Comparison of ENCODE assay signal across 1 cellular context in the genomic region with DNA sequence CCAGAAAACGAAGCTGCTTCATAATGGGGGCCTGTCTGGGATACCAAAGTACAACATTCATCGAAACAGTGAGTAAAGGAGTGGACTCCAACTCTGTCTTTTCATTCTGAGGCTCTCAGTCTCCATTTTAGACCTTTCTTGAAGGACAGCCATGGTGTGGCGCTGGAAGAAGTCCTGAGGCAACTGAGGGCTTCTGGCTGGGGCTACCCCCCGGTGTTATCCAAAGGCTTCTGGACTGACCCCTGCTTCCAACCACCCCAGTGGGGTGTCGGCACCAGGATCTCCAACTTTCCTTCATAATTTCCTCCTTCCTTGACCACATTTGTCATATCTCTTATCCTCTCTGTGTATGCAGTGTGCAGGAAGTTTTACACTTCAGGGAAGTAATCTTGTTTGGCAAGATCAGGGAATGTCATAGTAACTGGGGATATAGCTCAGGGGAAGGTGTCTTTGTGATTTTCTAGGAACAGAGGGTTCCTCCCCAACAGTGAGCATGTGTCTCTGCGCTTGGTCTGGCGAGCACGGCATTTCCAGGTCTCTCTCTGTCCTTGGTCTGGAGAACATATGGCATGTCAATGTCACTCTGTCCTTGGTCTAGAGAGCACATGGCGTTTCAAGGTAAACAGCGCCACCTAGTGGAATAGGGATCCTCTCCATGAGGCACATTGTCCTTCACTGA.
TF ChIP-seq lines count a peak whose summit lies in the region.

No MANE protein-coding gene starts in this region.

TF ChIP-seq in HepG2, 621 proteins besides CTCF, POLR2A, EP300 and RAD21 (continued from another document and continues in another):
- TF ChIP-seq, protein P1, sequence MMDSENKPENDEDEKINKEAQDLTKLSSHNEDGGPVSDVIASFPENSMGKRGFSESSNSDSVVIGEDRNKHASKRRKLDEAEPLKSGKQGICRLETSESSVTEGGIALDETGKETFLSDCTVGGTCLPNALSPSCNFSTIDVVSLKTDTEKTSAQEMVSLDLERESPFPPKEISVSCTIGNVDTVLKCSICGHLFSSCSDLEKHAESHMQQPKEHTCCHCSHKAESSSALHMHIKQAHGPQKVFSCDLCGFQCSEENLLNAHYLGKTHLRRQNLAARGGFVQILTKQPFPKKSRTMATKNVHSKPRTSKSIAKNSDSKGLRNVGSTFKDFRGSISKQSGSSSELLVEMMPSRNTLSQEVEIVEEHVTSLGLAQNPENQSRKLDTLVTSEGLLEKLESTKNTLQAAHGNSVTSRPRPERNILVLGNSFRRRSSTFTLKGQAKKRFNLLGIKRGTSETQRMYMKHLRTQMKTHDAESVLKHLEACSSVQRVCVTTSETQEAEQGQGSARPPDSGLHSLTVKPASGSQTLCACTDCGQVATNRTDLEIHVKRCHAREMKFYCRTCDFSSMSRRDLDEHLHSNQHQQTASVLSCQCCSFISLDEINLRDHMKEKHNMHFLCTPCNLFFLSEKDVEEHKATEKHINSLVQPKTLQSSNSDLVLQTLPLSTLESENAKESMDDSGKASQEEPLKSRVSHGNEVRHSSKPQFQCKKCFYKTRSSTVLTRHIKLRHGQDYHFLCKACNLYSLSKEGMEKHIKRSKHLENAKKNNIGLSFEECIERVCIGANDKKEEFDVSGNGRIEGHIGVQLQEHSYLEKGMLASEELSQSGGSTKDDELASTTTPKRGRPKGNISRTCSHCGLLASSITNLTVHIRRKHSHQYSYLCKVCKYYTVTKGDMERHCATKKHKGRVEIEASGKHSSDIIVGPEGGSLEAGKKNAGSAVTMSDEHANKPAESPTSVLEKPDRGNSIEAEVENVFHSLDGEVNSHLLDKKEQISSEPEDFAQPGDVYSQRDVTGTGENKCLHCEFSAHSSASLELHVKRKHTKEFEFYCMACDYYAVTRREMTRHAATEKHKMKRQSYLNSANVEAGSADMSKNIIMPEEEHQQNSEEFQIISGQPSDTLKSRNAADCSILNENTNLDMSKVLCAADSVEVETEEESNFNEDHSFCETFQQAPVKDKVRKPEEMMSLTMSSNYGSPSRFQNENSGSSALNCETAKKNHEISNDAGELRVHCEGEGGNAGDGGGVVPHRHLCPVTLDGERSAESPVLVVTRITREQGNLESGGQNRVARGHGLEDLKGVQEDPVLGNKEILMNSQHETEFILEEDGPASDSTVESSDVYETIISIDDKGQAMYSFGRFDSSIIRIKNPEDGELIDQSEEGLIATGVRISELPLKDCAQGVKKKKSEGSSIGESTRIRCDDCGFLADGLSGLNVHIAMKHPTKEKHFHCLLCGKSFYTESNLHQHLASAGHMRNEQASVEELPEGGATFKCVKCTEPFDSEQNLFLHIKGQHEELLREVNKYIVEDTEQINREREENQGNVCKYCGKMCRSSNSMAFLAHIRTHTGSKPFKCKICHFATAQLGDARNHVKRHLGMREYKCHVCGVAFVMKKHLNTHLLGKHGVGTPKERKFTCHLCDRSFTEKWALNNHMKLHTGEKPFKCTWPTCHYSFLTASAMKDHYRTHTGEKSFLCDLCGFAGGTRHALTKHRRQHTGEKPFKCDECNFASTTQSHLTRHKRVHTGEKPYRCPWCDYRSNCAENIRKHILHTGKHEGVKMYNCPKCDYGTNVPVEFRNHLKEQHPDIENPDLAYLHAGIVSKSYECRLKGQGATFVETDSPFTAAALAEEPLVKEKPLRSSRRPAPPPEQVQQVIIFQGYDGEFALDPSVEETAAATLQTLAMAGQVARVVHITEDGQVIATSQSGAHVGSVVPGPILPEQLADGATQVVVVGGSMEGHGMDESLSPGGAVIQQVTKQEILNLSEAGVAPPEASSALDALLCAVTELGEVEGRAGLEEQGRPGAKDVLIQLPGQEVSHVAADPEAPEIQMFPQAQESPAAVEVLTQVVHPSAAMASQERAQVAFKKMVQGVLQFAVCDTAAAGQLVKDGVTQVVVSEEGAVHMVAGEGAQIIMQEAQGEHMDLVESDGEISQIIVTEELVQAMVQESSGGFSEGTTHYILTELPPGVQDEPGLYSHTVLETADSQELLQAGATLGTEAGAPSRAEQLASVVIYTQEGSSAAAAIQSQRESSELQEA (CRISPR knock-in tag; IDR thresholded peaks at IDR 0.05; ENCODE audit: not compliant biosample characterization), result no peak
- peak; percentile 53 for TF ChIP-seq RXRB (CRISPR knock-in tag; IDR thresholded peaks at IDR 0.05; ENCODE audit: borderline replicate concordance)
- TF ChIP-seq IRF2 (CRISPR knock-in tag; IDR thresholded peaks at IDR 0.05), result 0 out of 2 replicates have a peak, but pooled peaks have one; percentile 35
- TF ChIP-seq DNMT3B (CRISPR knock-in tag; conservative IDR thresholded peaks at IDR 0.05), result no peak
- no peak for TF ChIP-seq ZNF207 (IDR thresholded peaks at IDR 0.05; ENCODE audit: borderline replicate concordance)
- no peak for TF ChIP-seq SRY (CRISPR knock-in tag; IDR thresholded peaks at IDR 0.05)
- TF ChIP-seq MTA3 (CRISPR knock-in tag; IDR thresholded peaks at IDR 0.05), result no peak
- no peak for TF ChIP-seq STAT5B (CRISPR knock-in tag; IDR thresholded peaks at IDR 0.05)
- TF ChIP-seq ZKSCAN1 (IDR thresholded peaks at IDR 0.05; ENCODE audit: low read length), result no peak
- TF ChIP-seq MIER3 (CRISPR knock-in tag; IDR thresholded peaks at IDR 0.05; ENCODE audit: borderline replicate concordance), result 0 out of 2 replicates have a peak, but pooled peaks have one; percentile 36
- TF ChIP-seq NKX3-1 (CRISPR knock-in tag; IDR thresholded peaks at IDR 0.05), result no peak
- TF ChIP-seq ONECUT2 (CRISPR knock-in tag; IDR thresholded peaks at IDR 0.05), result no peak
- TF ChIP-seq ZNF567 (CRISPR knock-in tag; IDR thresholded peaks at IDR 0.05; ENCODE audit: borderline replicate concordance), result no peak
- TF ChIP-seq RBM22 (optimal IDR thresholded peaks at IDR 0.05; ENCODE audit: low read length), result no peak
- TF ChIP-seq ZSCAN31 (CRISPR knock-in tag; IDR thresholded peaks at IDR 0.05; ENCODE audit: low read depth), result no peak
- TF ChIP-seq ZNF292 (CRISPR knock-in tag; IDR thresholded peaks at IDR 0.05; ENCODE audit: borderline replicate concordance, low read depth), result no peak
- no peak for TF ChIP-seq ZSCAN22 (CRISPR knock-in tag; IDR thresholded peaks at IDR 0.05)
- TF ChIP-seq NFE2L2 (IDR thresholded peaks at IDR 0.05; ENCODE audit: low read length), result no peak
- TF ChIP-seq KMT2A (CRISPR knock-in tag; IDR thresholded peaks at IDR 0.05), result no peak
- TF ChIP-seq, protein P2, sequence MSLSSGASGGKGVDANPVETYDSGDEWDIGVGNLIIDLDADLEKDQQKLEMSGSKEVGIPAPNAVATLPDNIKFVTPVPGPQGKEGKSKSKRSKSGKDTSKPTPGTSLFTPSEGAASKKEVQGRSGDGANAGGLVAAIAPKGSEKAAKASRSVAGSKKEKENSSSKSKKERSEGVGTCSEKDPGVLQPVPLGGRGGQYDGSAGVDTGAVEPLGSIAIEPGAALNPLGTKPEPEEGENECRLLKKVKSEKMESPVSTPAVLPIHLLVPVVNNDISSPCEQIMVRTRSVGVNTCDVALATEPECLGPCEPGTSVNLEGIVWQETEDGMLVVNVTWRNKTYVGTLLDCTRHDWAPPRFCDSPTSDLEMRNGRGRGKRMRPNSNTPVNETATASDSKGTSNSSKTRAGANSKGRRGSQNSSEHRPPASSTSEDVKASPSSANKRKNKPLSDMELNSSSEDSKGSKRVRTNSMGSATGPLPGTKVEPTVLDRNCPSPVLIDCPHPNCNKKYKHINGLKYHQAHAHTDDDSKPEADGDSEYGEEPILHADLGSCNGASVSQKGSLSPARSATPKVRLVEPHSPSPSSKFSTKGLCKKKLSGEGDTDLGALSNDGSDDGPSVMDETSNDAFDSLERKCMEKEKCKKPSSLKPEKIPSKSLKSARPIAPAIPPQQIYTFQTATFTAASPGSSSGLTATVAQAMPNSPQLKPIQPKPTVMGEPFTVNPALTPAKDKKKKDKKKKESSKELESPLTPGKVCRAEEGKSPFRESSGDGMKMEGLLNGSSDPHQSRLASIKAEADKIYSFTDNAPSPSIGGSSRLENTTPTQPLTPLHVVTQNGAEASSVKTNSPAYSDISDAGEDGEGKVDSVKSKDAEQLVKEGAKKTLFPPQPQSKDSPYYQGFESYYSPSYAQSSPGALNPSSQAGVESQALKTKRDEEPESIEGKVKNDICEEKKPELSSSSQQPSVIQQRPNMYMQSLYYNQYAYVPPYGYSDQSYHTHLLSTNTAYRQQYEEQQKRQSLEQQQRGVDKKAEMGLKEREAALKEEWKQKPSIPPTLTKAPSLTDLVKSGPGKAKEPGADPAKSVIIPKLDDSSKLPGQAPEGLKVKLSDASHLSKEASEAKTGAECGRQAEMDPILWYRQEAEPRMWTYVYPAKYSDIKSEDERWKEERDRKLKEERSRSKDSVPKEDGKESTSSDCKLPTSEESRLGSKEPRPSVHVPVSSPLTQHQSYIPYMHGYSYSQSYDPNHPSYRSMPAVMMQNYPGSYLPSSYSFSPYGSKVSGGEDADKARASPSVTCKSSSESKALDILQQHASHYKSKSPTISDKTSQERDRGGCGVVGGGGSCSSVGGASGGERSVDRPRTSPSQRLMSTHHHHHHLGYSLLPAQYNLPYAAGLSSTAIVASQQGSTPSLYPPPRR (CRISPR knock-in tag; IDR thresholded peaks at IDR 0.05; ENCODE audit: borderline replicate concordance), result no peak
- TF ChIP-seq, protein P3, sequence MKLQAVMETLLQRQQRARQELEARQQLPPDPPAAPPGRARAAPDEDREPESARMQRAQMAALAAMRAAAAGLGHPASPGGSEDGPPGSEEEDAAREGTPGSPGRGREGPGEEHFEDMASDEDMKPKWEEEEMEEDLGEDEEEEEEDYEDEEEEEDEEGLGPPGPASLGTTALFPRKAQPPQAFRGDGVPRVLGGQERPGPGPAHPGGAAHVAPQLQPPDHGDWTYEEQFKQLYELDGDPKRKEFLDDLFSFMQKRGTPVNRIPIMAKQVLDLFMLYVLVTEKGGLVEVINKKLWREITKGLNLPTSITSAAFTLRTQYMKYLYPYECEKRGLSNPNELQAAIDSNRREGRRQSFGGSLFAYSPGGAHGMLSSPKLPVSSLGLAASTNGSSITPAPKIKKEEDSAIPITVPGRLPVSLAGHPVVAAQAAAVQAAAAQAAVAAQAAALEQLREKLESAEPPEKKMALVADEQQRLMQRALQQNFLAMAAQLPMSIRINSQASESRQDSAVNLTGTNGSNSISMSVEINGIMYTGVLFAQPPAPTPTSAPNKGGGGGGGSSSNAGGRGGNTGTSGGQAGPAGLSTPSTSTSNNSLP (IDR thresholded peaks at IDR 0.05; ENCODE audit: low read depth, low read length), result no peak
- TF ChIP-seq, protein P4, sequence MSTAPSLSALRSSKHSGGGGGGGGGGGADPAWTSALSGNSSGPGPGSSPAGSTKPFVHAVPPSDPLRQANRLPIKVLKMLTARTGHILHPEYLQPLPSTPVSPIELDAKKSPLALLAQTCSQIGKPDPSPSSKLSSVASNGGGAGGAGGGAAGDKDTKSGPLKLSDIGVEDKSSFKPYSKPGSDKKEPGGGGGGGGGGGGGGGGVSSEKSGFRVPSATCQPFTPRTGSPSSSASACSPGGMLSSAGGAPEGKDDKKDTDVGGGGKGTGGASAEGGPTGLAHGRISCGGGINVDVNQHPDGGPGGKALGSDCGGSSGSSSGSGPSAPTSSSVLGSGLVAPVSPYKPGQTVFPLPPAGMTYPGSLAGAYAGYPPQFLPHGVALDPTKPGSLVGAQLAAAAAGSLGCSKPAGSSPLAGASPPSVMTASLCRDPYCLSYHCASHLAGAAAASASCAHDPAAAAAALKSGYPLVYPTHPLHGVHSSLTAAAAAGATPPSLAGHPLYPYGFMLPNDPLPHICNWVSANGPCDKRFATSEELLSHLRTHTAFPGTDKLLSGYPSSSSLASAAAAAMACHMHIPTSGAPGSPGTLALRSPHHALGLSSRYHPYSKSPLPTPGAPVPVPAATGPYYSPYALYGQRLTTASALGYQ (CRISPR knock-in tag; IDR thresholded peaks at IDR 0.05), result no peak
- TF ChIP-seq, protein P5, sequence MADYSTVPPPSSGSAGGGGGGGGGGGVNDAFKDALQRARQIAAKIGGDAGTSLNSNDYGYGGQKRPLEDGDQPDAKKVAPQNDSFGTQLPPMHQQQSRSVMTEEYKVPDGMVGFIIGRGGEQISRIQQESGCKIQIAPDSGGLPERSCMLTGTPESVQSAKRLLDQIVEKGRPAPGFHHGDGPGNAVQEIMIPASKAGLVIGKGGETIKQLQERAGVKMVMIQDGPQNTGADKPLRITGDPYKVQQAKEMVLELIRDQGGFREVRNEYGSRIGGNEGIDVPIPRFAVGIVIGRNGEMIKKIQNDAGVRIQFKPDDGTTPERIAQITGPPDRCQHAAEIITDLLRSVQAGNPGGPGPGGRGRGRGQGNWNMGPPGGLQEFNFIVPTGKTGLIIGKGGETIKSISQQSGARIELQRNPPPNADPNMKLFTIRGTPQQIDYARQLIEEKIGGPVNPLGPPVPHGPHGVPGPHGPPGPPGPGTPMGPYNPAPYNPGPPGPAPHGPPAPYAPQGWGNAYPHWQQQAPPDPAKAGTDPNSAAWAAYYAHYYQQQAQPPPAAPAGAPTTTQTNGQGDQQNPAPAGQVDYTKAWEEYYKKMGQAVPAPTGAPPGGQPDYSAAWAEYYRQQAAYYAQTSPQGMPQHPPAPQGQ (CRISPR knock-in tag; IDR thresholded peaks at IDR 0.05; ENCODE audit: borderline replicate concordance), result no peak
- no peak for TF ChIP-seq ZNF17 (CRISPR knock-in tag; IDR thresholded peaks at IDR 0.05)
- TF ChIP-seq, protein P6, sequence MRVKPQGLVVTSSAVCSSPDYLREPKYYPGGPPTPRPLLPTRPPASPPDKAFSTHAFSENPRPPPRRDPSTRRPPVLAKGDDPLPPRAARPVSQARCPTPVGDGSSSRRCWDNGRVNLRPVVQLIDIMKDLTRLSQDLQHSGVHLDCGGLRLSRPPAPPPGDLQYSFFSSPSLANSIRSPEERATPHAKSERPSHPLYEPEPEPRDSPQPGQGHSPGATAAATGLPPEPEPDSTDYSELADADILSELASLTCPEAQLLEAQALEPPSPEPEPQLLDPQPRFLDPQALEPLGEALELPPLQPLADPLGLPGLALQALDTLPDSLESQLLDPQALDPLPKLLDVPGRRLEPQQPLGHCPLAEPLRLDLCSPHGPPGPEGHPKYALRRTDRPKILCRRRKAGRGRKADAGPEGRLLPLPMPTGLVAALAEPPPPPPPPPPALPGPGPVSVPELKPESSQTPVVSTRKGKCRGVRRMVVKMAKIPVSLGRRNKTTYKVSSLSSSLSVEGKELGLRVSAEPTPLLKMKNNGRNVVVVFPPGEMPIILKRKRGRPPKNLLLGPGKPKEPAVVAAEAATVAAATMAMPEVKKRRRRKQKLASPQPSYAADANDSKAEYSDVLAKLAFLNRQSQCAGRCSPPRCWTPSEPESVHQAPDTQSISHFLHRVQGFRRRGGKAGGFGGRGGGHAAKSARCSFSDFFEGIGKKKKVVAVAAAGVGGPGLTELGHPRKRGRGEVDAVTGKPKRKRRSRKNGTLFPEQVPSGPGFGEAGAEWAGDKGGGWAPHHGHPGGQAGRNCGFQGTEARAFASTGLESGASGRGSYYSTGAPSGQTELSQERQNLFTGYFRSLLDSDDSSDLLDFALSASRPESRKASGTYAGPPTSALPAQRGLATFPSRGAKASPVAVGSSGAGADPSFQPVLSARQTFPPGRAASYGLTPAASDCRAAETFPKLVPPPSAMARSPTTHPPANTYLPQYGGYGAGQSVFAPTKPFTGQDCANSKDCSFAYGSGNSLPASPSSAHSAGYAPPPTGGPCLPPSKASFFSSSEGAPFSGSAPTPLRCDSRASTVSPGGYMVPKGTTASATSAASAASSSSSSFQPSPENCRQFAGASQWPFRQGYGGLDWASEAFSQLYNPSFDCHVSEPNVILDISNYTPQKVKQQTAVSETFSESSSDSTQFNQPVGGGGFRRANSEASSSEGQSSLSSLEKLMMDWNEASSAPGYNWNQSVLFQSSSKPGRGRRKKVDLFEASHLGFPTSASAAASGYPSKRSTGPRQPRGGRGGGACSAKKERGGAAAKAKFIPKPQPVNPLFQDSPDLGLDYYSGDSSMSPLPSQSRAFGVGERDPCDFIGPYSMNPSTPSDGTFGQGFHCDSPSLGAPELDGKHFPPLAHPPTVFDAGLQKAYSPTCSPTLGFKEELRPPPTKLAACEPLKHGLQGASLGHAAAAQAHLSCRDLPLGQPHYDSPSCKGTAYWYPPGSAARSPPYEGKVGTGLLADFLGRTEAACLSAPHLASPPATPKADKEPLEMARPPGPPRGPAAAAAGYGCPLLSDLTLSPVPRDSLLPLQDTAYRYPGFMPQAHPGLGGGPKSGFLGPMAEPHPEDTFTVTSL (CRISPR knock-in tag; IDR thresholded peaks at IDR 0.05; ENCODE audit: borderline replicate concordance), result no peak
